In the genomic region with DNA sequence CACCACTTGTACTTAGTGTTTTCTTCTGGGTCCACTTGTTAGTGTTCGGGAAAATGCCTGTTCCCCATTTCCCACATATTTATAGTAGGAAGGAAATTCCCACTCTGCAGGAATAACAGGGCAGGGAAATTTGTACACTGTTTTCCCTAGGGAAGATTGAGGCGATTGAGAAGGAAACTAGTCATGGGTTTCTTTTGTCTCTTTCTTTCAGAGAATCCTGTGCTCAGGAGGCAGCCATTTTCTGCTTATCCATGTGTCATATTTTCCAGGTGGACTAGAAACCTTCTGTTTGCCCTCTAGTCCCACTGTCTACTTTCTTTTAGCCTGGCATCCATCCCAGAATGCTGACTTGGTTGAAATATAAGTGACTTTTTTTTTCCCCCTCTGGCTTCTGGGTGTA, we compare ENCODE assay signal across 27 cellular contexts.
A peak's percentile ranks its signal among the peaks of the same experiment; 100 is the strongest.
DNase-seq lines count a peak whose midpoint lies in the region; TF ChIP-seq lines count a peak whose summit lies in the region.
"Had no signal": no experiment of that assay in that cellular context is flagged by ENCODE, and none has a peak within 500 bp of the region (broad histone marks: within the 10 kb centered on the region; RNA-seq: fewer than 3 reads in every experiment).

No MANE protein-coding gene starts in this region.

- no peaks in the 10 kb centered on the region for H3K79me2 ChIP-seq in osteoblast (ENCODE audit: insufficient read depth, low read length)

- H3K4me1 ChIP-seq in HUES48 (ENCODE audit: control insufficient read depth, insufficient read depth, low read length) (peaks cover 14% of the 10 kb centered on the region; the same call in 1 of the 2 replicates), osteoblast (ENCODE audit: insufficient read depth, low read length) (no peaks in the 10 kb centered on the region)
- H3K4me1 ChIP-seq: esophagus muscularis mucosa, left ventricle myocardium inferior, sigmoid colon, upper lobe of right lung had no signal

- DNase-seq in cardiac fibroblast (ENCODE audit: low read depth in 2 of 2), result peak; percentile 26 to 50
- peak; percentile 19 for DNase-seq in fibroblast of pulmonary artery (ENCODE audit: low read depth)
- DNase-seq in osteoblast (ENCODE audit: insufficient read length, low spot score, missing footprints), result no peak
- no peak for DNase-seq in stimulated activated CD4-positive, alpha-beta T cell treated with anti-CD3 and anti-CD28 coated beads, Interleukin-4, amount 100 ng/mL, for 4 hours
- no peak for DNase-seq in GM03348 (ENCODE audit: low spot score)
- DNase-seq in NCI-H82 treated with DMSO at 0.1 percent for 48 hours (lab: John Stamatoyannopoulos, UW; ENCODE audit: unreplicated experiment), result no peak
- DNase-seq: activated effector memory CD4-positive, alpha-beta T cell treated with anti-CD3 and anti-CD28 coated beads, Interleukin-2, amount 50 U/mL, for 16 hours; activated naive CD8-positive, alpha-beta T cell treated with anti-CD3 and anti-CD28 coated beads for 36 hours; activated T-cell treated with anti-CD3 and anti-CD28 coated beads, Interleukin-2, amount 50 U/mL, for 24 hours; AML-193; anterior cingulate cortex; Calu3; CD4-positive, CD25-positive, alpha-beta regulatory T cell; DND-41; KG1; left ventricle myocardium inferior; NCI-H2029; NCI-H524 treated with DMSO at 0.1 percent for 48 hours; NK-92 treated with Interleukin-12 subunit alpha and Interleukin-12 subunit beta, amount 100 ng/mL, for 24 hours; PC-3; sigmoid colon; stimulated activated CD4-positive, alpha-beta T cell treated with anti-CD3 and anti-CD28 coated beads, Interleukin-4, amount 100 ng/mL, for 1 hour; T-helper 1 cell; upper lobe of right lung had no signal

- H3K27me3 ChIP-seq in HUES48 (ENCODE audit: control insufficient read depth, insufficient read depth, low read length) (no peaks in the 10 kb centered on the region), osteoblast (ENCODE audit: insufficient read depth, low read length) (no peaks in the 10 kb centered on the region)
- H3K27me3 ChIP-seq: esophagus muscularis mucosa, sigmoid colon, upper lobe of right lung had no signal

- H3K4me3 ChIP-seq in HUES48 (ENCODE audit: low read depth, low read length) (no peak overlapping the region), cardiac fibroblast (replicated peaks in 1 of 2; ENCODE audit: low read depth in 2 of 2, low read length in 2 of 2) (no peak overlapping the region), fibroblast of pulmonary artery (replicated peaks; ENCODE audit: low read depth, low read length) (no peak overlapping the region), osteoblast (ENCODE audit: insufficient read depth, low read length) (no peak overlapping the region)
- H3K4me3 ChIP-seq: esophagus muscularis mucosa, left ventricle myocardium inferior, sigmoid colon, SK-N-MC, upper lobe of right lung had no signal

- H3K4me2 ChIP-seq in osteoblast (ENCODE audit: insufficient read depth, low read length), result no peak overlapping the region

- H3K36me3 ChIP-seq in HUES48 (ENCODE audit: control insufficient read depth, insufficient read depth, low read length) (no peaks in the 10 kb centered on the region), osteoblast (ENCODE audit: insufficient read depth, low read length) (no peaks in the 10 kb centered on the region)
- H3K36me3 ChIP-seq: esophagus muscularis mucosa, left ventricle myocardium inferior, sigmoid colon, upper lobe of right lung had no signal

- H3K9me3 ChIP-seq in HUES48 (ENCODE audit: control insufficient read depth, insufficient read depth, low read length) (0 out of 2 replicates have a peak, but pooled peaks cover 3% of the 10 kb centered on the region), osteoblast (ENCODE audit: low read depth, low read length) (no peaks in the 10 kb centered on the region)
- H3K9me3 ChIP-seq: esophagus muscularis mucosa, left ventricle myocardium inferior, sigmoid colon, upper lobe of right lung had no signal

- H3K27ac ChIP-seq in HUES48 (ENCODE audit: low read depth, low read length), result peak overlapping the region; percentile 1
- no peak overlapping the region for H3K27ac ChIP-seq in osteoblast (ENCODE audit: low read depth, low read length)
- H3K27ac ChIP-seq: esophagus muscularis mucosa, left ventricle myocardium inferior, sigmoid colon, SK-N-MC, upper lobe of right lung had no signal

- peak overlapping the region; percentile 46 for H2AFZ ChIP-seq in osteoblast (ENCODE audit: low read length)

- no peak overlapping the region for H3K9ac ChIP-seq in HUES48 (ENCODE audit: low read depth, low read length)

- no peaks in the 10 kb centered on the region for H4K20me1 ChIP-seq in osteoblast (ENCODE audit: insufficient read depth, low read length)

- TF ChIP-seq CTCF in cardiac fibroblast (IDR thresholded peaks at IDR 0.05; ENCODE audit: low read depth, low read length), result no peak
- no peak for TF ChIP-seq CTCF in fibroblast of pulmonary artery (IDR thresholded peaks at IDR 0.05; ENCODE audit: low read length, missing control alignments)
- no peak for TF ChIP-seq CTCF in osteoblast (IDR thresholded peaks at IDR 0.05; ENCODE audit: extremely low read depth, low read depth, low read length)

Comparison
In these comparisons a context has a peak if more than half of its experiments do, and no peak if none do; other contexts are left out.
1. DNase-seq: peak in cardiac fibroblast (2 of 2) and fibroblast of pulmonary artery (single experiment); none in osteoblast (single experiment), stimulated activated CD4-positive, alpha-beta T cell treated with anti-CD3 and anti-CD28 coated beads, Interleukin-4, amount 100 ng/mL, for 4 hours (0 of 2), GM03348 (single experiment) and NCI-H82 treated with DMSO at 0.1 percent for 48 hours (single experiment).